In genomic region chr14:24806061-24806678, GRCh38 we compare ENCODE assay signal across 8 cellular contexts.
A peak's percentile ranks its signal among the peaks of the same experiment; 100 is the strongest.
DNase-seq lines count a peak whose midpoint lies in the region; ATAC-seq and TF ChIP-seq lines count a peak whose summit lies in the region.

No MANE protein-coding gene starts in this region.

- peak; percentile 93 for TF ChIP-seq RAD21 in Ishikawa (IDR thresholded peaks at IDR 0.05; ENCODE audit: low read depth)

- peak; percentile 84 for TF ChIP-seq CTCF in GM13977 (IDR thresholded peaks at IDR 0.05; ENCODE audit: extremely low read depth, insufficient read depth, missing control alignments)
- TF ChIP-seq CTCF in lower leg skin (IDR thresholded peaks at IDR 0.05), result peak in 1 of 3 donors; percentile 22

- intact Hi-C loops in lower leg skin (cut with DNase I; ENCODE audit: low total_unique reads), result loop anchor here (5.0 kb wide), 1 partner anchor 326 kb away; no protein-coding TSS in a partner anchor

- no peak for ATAC-seq in stimulated activated naive CD8-positive, alpha-beta T cell treated with anti-CD3 and anti-CD28 coated beads, Interleukin-15, Interleukin-2, amounts not matched to agents 100 U/mL and 50 U/mL, for 24 hours
- ATAC-seq in HG03139 (IDR thresholded peaks at IDR 0.05; ENCODE audit: unreplicated experiment), result no peak

- TF ChIP-seq POLR2A in lower leg skin (IDR thresholded peaks at IDR 0.05), result no peak

- no peak overlapping the region for H3K4me3 ChIP-seq in lower leg skin (ENCODE audit: low read depth, poor library complexity, severe bottlenecking)

- peak; percentile 48 for DNase-seq in AG08395 (ENCODE audit: low spot score)
- DNase-seq in GM13977 (ENCODE audit: low spot score), result peak; percentile 40
- DNase-seq in SK-MEL-5 (ENCODE audit: low read depth, low spot score), result peak; percentile 76
- peak; percentile 22 for DNase-seq in dedifferentiated amniotic fluid mesenchymal stem cell (ENCODE audit: extremely low spot score)
- DNase-seq in lower leg skin (ENCODE audit: low spot score in 2 of 2), result peak; percentile 52 to 91
- DNase-seq in stimulated activated naive CD8-positive, alpha-beta T cell treated with anti-CD3 and anti-CD28 coated beads, Interleukin-15, Interleukin-2, amounts not matched to agents 100 U/mL and 50 U/mL, for 24 hours, result peak; percentile 59

- no peak for TF ChIP-seq EP300 in Ishikawa (IDR thresholded peaks at IDR 0.05; ENCODE audit: borderline replicate concordance)

- 46 to 54% methylated on average over 9 of the region's 9 CpGs for WGBS in lower leg skin, 2 donors

- in situ Hi-C loops in GM13977 (cut with MboI; ENCODE audit: low pct_unique_long_range_greater_than_20kb, low sequenced_read_pairs, unreplicated experiment) (loop anchor here (25.0 kb wide), 1 partner anchor 331 kb away; no protein-coding TSS in a partner anchor), SK-MEL-5 (cut with HindIII; ENCODE audit: low pct_unique_long_range_greater_than_20kb, low sequenced_read_pairs) (no loop called here)

TF ChIP-seq in Ishikawa, 13 proteins besides CTCF, POLR2A, EP300 and RAD21:
- TF ChIP-seq TAF1 (IDR thresholded peaks at IDR 0.05; ENCODE audit: low read depth) (no peak), CREB1 (IDR thresholded peaks at IDR 0.05; ENCODE audit: low read depth) (no peak), NFIC (IDR thresholded peaks at IDR 0.05) (no peak), CEBPB (IDR thresholded peaks at IDR 0.05) (no peak), TCF12 (IDR thresholded peaks at IDR 0.05; ENCODE audit: low read depth) (no peak), REST (IDR thresholded peaks at IDR 0.05; ENCODE audit: low read depth) (no peak), EGR1 (IDR thresholded peaks at IDR 0.05) (no peak)

Comparison
In these comparisons a context has a peak if more than half of its experiments do, and no peak if none do; other contexts are left out.
1. DNase-seq: peak in every context shown above with its lines; median percentile 76 in SK-MEL-5; 72 in lower leg skin; 59 in stimulated activated naive CD8-positive, alpha-beta T cell treated with anti-CD3 and anti-CD28 coated beads, Interleukin-15, Interleukin-2, amounts not matched to agents 100 U/mL and 50 U/mL, for 24 hours; 48 in AG08395; 40 in GM13977; 22 in dedifferentiated amniotic fluid mesenchymal stem cell.